In genomic region chr17:29357821-29358232, GRCh38 we compare ENCODE assay signal across 1 cellular context.
TF ChIP-seq lines count a peak whose summit lies in the region.

No MANE protein-coding gene starts in this region.

TF ChIP-seq in SK-N-SH, 30 proteins besides CTCF, POLR2A, EP300 and RAD21 (continued from another document):
- TF ChIP-seq IRF3 (IDR thresholded peaks at IDR 0.05; ENCODE audit: low read depth, low read length) (no peak), USF2 (IDR thresholded peaks at IDR 0.05; ENCODE audit: borderline replicate concordance, low read depth, low read length) (no peak), POLR2AphosphoS5 (IDR thresholded peaks at IDR 0.05; ENCODE audit: low read depth, low read length) (no peak), EZH2phosphoT487 (IDR thresholded peaks at IDR 0.05; ENCODE audit: borderline replicate concordance, low read depth) (no peak), MXI1 (IDR thresholded peaks at IDR 0.05; ENCODE audit: low read depth, low read length) (no peak)
